In the genomic region with DNA sequence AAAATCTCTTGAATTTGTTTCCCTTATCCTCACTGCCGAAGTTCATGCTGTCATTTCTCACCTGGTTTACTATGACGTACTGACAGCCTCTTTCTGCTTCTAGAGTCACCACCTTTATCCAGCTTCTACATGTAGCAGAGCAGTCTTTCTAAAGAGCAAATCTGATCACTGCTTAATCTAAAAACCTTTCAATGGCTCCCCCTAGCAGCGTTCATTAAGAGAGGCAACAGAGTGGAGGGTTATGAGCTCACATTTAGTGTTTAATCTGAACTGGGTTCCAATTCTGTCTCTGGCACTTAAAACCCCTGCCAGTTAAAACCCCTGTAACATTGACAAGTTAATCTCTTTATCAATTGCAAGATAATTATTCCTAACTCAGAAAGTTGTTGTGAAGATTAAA, we compare ENCODE assay signal across 8 cellular contexts. TPM values are rescaled to one million over a fixed set of nuclear protein-coding genes. Genes with fewer than 3 reads are reported as not detected.
DNase-seq lines count a peak whose midpoint lies in the region; ATAC-seq and TF ChIP-seq lines count a peak whose summit lies in the region.

No MANE protein-coding gene starts in this region.

- H3K9me3 ChIP-seq in T-helper 17 cell (ENCODE audit: control insufficient read depth, low read length, poor library complexity, severe bottlenecking), result no peaks in the 10 kb centered on the region
- no peaks in the 10 kb centered on the region for H3K9me3 ChIP-seq in hepatocyte (ENCODE audit: low read depth)

- H3K4me2 ChIP-seq in hepatocyte, result peak overlapping the region; percentile 83

- no peak overlapping the region for H2AFZ ChIP-seq in hepatocyte

- H3K27me3 ChIP-seq in hepatocyte, result no peaks in the 10 kb centered on the region

- H3K27ac ChIP-seq in hepatocyte, result no peak overlapping the region

- DNase-seq in NCI-H524 (lab: John Stamatoyannopoulos, UW) (peak; percentile 24 to 66), NCI-H524 treated with DMSO at 0.1 percent for 48 hours (lab: John Stamatoyannopoulos, UW) (no peak), T-helper 17 cell (no peak), hepatocyte (ENCODE audit: low spot score) (peak; percentile 34), SK-N-DZ (ENCODE audit: low spot score) (no peak), left lobe of liver (ENCODE audit: low spot score) (no peak)

- H3K36me3 Mint-ChIP-seq in T-helper 17 cell (ENCODE audit: low read depth), result peaks cover 4% of the 10 kb centered on the region

- no peaks in the 10 kb centered on the region for H3K36me3 ChIP-seq in hepatocyte (replicated peaks; ENCODE audit: insufficient read depth, low read depth)

- H3K27me3 Mint-ChIP-seq in T-helper 17 cell, result no peaks in the 10 kb centered on the region

- H4K20me1 ChIP-seq in hepatocyte (ENCODE audit: insufficient read depth, poor library complexity, severe bottlenecking), result peaks cover 78% of the 10 kb centered on the region

- peaks cover 8% of the 10 kb centered on the region for H3K4me1 ChIP-seq in hepatocyte (ENCODE audit: insufficient read depth)

- peaks cover 54% of the 10 kb centered on the region for H3K4me1 Mint-ChIP-seq in T-helper 17 cell

- no peaks in the 10 kb centered on the region for H3K9me2 ChIP-seq in hepatocyte (replicated peaks; ENCODE audit: insufficient read depth)

- peaks cover 89% of the 10 kb centered on the region for H3K79me2 ChIP-seq in hepatocyte

- ATAC-seq in HG02678 (IDR thresholded peaks at IDR 0.05; ENCODE audit: unreplicated experiment) (peak; percentile 29), T-helper 17 cell (peak; percentile 63), GM18502 (IDR thresholded peaks at IDR 0.05; ENCODE audit: poor library complexity, unreplicated experiment) (no peak), left lobe of liver (no peak)

- no peak overlapping the region for H3K4me3 ChIP-seq in hepatocyte

- WGBS in hepatocyte (ENCODE audit: low lambda C conversion rate, missing lambda C conversion rate), result 53% methylated on average over 3 of the region's 3 CpGs

- H3K27ac Mint-ChIP-seq in T-helper 17 cell, result peak overlapping the region; percentile 93

- TF ChIP-seq CTCF in hepatocyte (IDR thresholded peaks at IDR 0.05; ENCODE audit: poor library complexity), result peak; percentile 37

- H3K4me3 Mint-ChIP-seq in T-helper 17 cell, result peak overlapping the region; percentile 76

RNA-seq across cellular contexts. Expression of gene RBPJ, which starts 4.4 kb away (rescaled TPM):
- total RNA-seq in T-helper 17 cell (10 to 100 TPM; 77.9 to 88.3 TPM), hepatocyte (54.8 and 74.5 TPM in 2 replicates), left lobe of liver (21.5 TPM)
- 73.7 and 80.2 TPM in 2 replicates for polyA plus RNA-seq in hepatocyte
- polyA plus RNA-seq in SK-N-DZ (2014; cell fraction: cytosol; rRNA removed), result 62.0 and 77.4 TPM in 2 replicates
- polyA plus RNA-seq in SK-N-DZ (2014; cell fraction: nucleus; rRNA removed), result 56.1 and 64.9 TPM in 2 replicates

Comparison
In these comparisons a context has a peak if more than half of its experiments do, and no peak if none do; other contexts are left out.
1. DNase-seq: peak in NCI-H524 (2 of 2) and hepatocyte (single experiment); none in NCI-H524 treated with DMSO at 0.1 percent for 48 hours (single experiment), T-helper 17 cell (0 of 3), SK-N-DZ (single experiment) and left lobe of liver (single experiment).
2. ATAC-seq: peak in HG02678 (single experiment) and T-helper 17 cell (single experiment); none in GM18502 (single experiment) and left lobe of liver (single experiment).